Comparison of ENCODE assay signal across 16 cellular contexts in genomic region chr19:5537870-5538269, GRCh38. TPM values are rescaled to one million over a fixed set of nuclear protein-coding genes. Genes with fewer than 3 reads are reported as not detected.
DNase-seq lines count a peak whose midpoint lies in the region; ATAC-seq and TF ChIP-seq lines count a peak whose summit lies in the region.
"Had no signal": no experiment of that assay in that cellular context is flagged by ENCODE, and none has a peak within 500 bp of the region (broad histone marks: within the 10 kb centered on the region; RNA-seq: fewer than 3 reads in every experiment).

No MANE protein-coding gene starts in this region.

- no peaks in the 10 kb centered on the region for H3K27me3 ChIP-seq in PC-3 (ENCODE audit: low read length)
- no peaks in the 10 kb centered on the region for H3K27me3 ChIP-seq in right cardiac atrium (ENCODE audit: control insufficient read depth, insufficient read depth)
- H3K27me3 ChIP-seq in trophoblast cell (ENCODE audit: insufficient read depth, low read length): no peaks in the 10 kb centered on the region
- H3K27me3 ChIP-seq: SJCRH30 had no signal

- H3K4me3 ChIP-seq in PC-3 (ENCODE audit: low read length) (no peak overlapping the region), right cardiac atrium (ENCODE audit: low read length) (no peak overlapping the region), trophoblast cell (ENCODE audit: low read depth, low read length) (no peak overlapping the region)
- H3K4me3 ChIP-seq: SJCRH30 had no signal

- 41% methylated on average over 12 of the region's 12 CpGs for WGBS in right cardiac atrium
- no CpG with 5 or more reads among the region's 12 CpGs for WGBS in trophoblast cell (ENCODE audit: extremely low coverage, insufficient coverage, insufficient read length)

- no peak for TF ChIP-seq CTCF in PC-3 (conservative IDR thresholded peaks at IDR 0.05; ENCODE audit: low read depth, low read length)

- H3K4me2 ChIP-seq in PC-3 (ENCODE audit: low read length): no peak overlapping the region
- no peak overlapping the region for H3K4me2 ChIP-seq in trophoblast cell (ENCODE audit: low read length)

- no peak overlapping the region for H3K14ac ChIP-seq in trophoblast cell (ENCODE audit: low read length)

- intact Hi-C loops in PC-3 (cut with micrococcal nuclease): no loop called here
- intact Hi-C loops in Right ventricle myocardium inferior (cut with DNase I): no loop called here
- intact Hi-C loops in right cardiac atrium (cut with DNase I): no loop called here

- H2BK5ac ChIP-seq in trophoblast cell (ENCODE audit: low read depth, low read length, poor library complexity): peak overlapping the region; percentile 53

- H3K36me3 ChIP-seq in PC-3 (ENCODE audit: low read depth, low read length): 0 out of 2 replicates have a peak, but pooled peaks cover 2% of the 10 kb centered on the region
- no peaks in the 10 kb centered on the region for H3K36me3 ChIP-seq in trophoblast cell (ENCODE audit: control insufficient read depth in 1 of 2, insufficient read depth in 2 of 2, low read length in 2 of 2)

- no peaks in the 10 kb centered on the region for H3K9me2 ChIP-seq in PC-3 (replicated peaks; ENCODE audit: low read length)

- H3K4ac ChIP-seq in trophoblast cell (ENCODE audit: low read depth, low read length): no peak overlapping the region

- ATAC-seq in PC-3: no peak
- ATAC-seq in Right ventricle myocardium inferior: peak; percentile 24
- peak; percentile 49 to 50 for ATAC-seq in right cardiac atrium
- ATAC-seq in GM19328 (IDR thresholded peaks at IDR 0.05; ENCODE audit: unreplicated experiment): no peak
- ATAC-seq in HG02870 (IDR thresholded peaks at IDR 0.05; ENCODE audit: unreplicated experiment): no peak

- H4K20me1 ChIP-seq in PC-3 (ENCODE audit: low read length): no peaks in the 10 kb centered on the region

- peak overlapping the region; percentile 70 for H4K91ac ChIP-seq in trophoblast cell (ENCODE audit: low read depth, low read length)

- H2BK120ac ChIP-seq in trophoblast cell (ENCODE audit: insufficient read depth, low read length, poor library complexity): peak overlapping the region; percentile 64

- H3K79me1 ChIP-seq in trophoblast cell (ENCODE audit: low read length): peaks cover 3% of the 10 kb centered on the region

- no peak for DNase-seq in PC-3
- no peak for DNase-seq in Right ventricle myocardium inferior (ENCODE audit: missing footprints)
- peak in 2 of 3 donors; percentile 65 to 76 for DNase-seq in right cardiac atrium
- no peak for DNase-seq in trophoblast cell
- no peak for DNase-seq in NK-92 treated with Interleukin-12 subunit alpha and Interleukin-12 subunit beta, amount 100 ng/mL, for 24 hours (lab: John Stamatoyannopoulos, UW)
- DNase-seq: COR-L47, DMS153, KBM-7, NCI-H1105 treated with DMSO at 0.1 percent for 48 hours, NCI-H187, NCI-H446 treated with DMSO at 0.1 percent for 48 hours, NCI-H774, SJCRH30 had no signal

- H3F3A ChIP-seq in PC-3 (ENCODE audit: low read length, unreplicated experiment): no peaks in the 10 kb centered on the region

- H3K23ac ChIP-seq in trophoblast cell (ENCODE audit: low read length): no peak overlapping the region

- no peak overlapping the region for H3K9ac ChIP-seq in PC-3 (ENCODE audit: low read length)
- H3K9ac ChIP-seq in trophoblast cell (ENCODE audit: low read length): no peak overlapping the region

- H3K79me2 ChIP-seq in PC-3 (ENCODE audit: low read length) (no peaks in the 10 kb centered on the region), trophoblast cell (ENCODE audit: control insufficient read depth, insufficient read depth, low read length, poor library complexity) (no peaks in the 10 kb centered on the region)

- H3K18ac ChIP-seq in trophoblast cell (ENCODE audit: low read length): no peak overlapping the region

- no TSS peak for BruUV-seq in PC-3 (replicated peaks; lab: Mats Ljungman, UMichigan)

- POLR2A ChIA-PET in PC-3 (lab: Charles Lee; ENCODE audit: unreplicated experiment): no interaction called here

- H3K4me1 ChIP-seq in PC-3 (ENCODE audit: insufficient read depth, low read length): peaks cover 14% of the 10 kb centered on the region
- peaks cover 3% of the 10 kb centered on the region for H3K4me1 ChIP-seq in right cardiac atrium (ENCODE audit: control insufficient read depth, insufficient read depth, low read length)
- peaks cover 14% of the 10 kb centered on the region in 2 experiments for H3K4me1 ChIP-seq in trophoblast cell (ENCODE audit: control insufficient read depth in 1 of 2, insufficient read depth in 2 of 2, low read length in 2 of 2)
- H3K4me1 ChIP-seq: SJCRH30 had no signal

- H3K9me3 ChIP-seq in PC-3 (ENCODE audit: low read length): peaks cover 7% of the 10 kb centered on the region
- H3K9me3 ChIP-seq in right cardiac atrium (ENCODE audit: control insufficient read depth, low read length): peaks cover 2% of the 10 kb centered on the region
- peaks cover 16% of the 10 kb centered on the region for H3K9me3 ChIP-seq in trophoblast cell (ENCODE audit: insufficient read depth, low read depth, low read length)

- CTCF ChIA-PET in PC-3 (lab: Charles Lee): interaction anchor here (0.6 kb wide), 2 partner anchors 24 to 150 kb away, joined by 9 to 10 read pairs; no protein-coding TSS in a partner anchor

- peak overlapping the region; percentile 96 for H2BK12ac ChIP-seq in trophoblast cell (ENCODE audit: low read length)

- H2AK5ac ChIP-seq in trophoblast cell (ENCODE audit: low read length): peak overlapping the region; percentile 54

- H4K8ac ChIP-seq in trophoblast cell (ENCODE audit: low read depth, low read length): peak overlapping the region; percentile 55

- H3K27ac ChIP-seq in PC-3 (ENCODE audit: low read length) (no peak overlapping the region), right cardiac atrium (ENCODE audit: low read length) (peak overlapping the region; percentile 92), trophoblast cell (ENCODE audit: low read depth, low read length) (no peak overlapping the region)
- H3K27ac ChIP-seq: SJCRH30 had no signal

- no peak overlapping the region for H4K12ac ChIP-seq in trophoblast cell (ENCODE audit: low read depth, low read length)

- peak overlapping the region; percentile 77; the same call in 1 of the 2 replicates for H2AFZ ChIP-seq in PC-3 (ENCODE audit: low read length)
- H2AFZ ChIP-seq in trophoblast cell (ENCODE audit: insufficient read depth, low read length, poor library complexity): no peak overlapping the region

RNA-seq across cellular contexts. Expression of gene TINCR, which starts 29.9 kb away (rescaled TPM):
- 0.58 and 0.69 TPM in 2 replicates for total RNA-seq in PC-3 (2014; rRNA removed)
- not detected for total RNA-seq in Right ventricle myocardium inferior
- total RNA-seq in right cardiac atrium: under 1 TPM in 3 of 4 donors, not detected in 1; 0.06 to 0.11 (median 0.08) TPM
- polyA plus RNA-seq in right cardiac atrium: 0.34 TPM
- 72.9 and 77.9 TPM in 2 replicates for polyA plus RNA-seq in trophoblast cell (2013)
- total RNA-seq: SJCRH30 had no signal
- polyA plus RNA-seq: CD14-positive monocyte had no signal

Comparison
In these comparisons a context has a peak if more than half of its experiments do, and no peak if none do; other contexts are left out.
1. DNase-seq: peak in right cardiac atrium (2 of 3); none in PC-3 (single experiment), Right ventricle myocardium inferior (single experiment), trophoblast cell (0 of 2) and NK-92 treated with Interleukin-12 subunit alpha and Interleukin-12 subunit beta, amount 100 ng/mL, for 24 hours (single experiment).
2. ATAC-seq: peak in Right ventricle myocardium inferior (single experiment) and right cardiac atrium (2 of 2); none in PC-3 (single experiment), GM19328 (single experiment) and HG02870 (single experiment).